Comparison of ENCODE assay signal across 8 cellular contexts in the genomic region with DNA sequence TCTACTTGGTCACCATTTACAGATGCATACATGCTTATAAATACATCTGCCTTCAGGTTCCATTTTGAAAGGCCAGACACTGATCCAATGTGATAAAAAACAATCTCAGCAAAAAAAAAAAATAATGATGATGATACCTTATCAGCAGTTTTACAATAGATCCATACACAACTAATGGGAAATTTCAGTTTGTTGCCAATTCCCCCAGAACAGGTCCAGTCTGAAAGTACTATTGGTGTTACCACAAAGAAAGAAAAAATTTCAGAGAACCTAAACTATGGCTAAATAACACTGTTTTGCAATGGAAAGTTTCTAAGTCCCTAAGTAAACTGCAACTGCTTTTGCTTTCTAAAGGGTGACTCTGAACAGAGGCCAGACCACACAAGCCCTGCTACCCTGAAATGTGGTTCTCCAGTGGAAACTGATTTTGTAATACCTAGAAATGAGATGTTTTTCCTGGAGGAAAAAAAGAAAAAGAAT. TPM values are rescaled to one million over a fixed set of nuclear protein-coding genes. Genes with fewer than 3 reads are reported as not detected.
DNase-seq lines count a peak whose midpoint lies in the region; ATAC-seq and TF ChIP-seq lines count a peak whose summit lies in the region.

No MANE protein-coding gene starts in this region.

- peaks cover 3% of the 10 kb centered on the region for H3K27me3 Mint-ChIP-seq in brain

- peaks cover 53% of the 10 kb centered on the region for H3K4me1 Mint-ChIP-seq in brain

- no peaks in the 10 kb centered on the region for H3K9me3 Mint-ChIP-seq in brain

- H3K4me3 ChIP-seq in skin epidermis: no peak overlapping the region

- no peak overlapping the region for H3K4me3 Mint-ChIP-seq in brain

- peak; percentile 46 for ATAC-seq in GM19328 (IDR thresholded peaks at IDR 0.05; ENCODE audit: unreplicated experiment)
- ATAC-seq in HG03469 (IDR thresholded peaks at IDR 0.05; ENCODE audit: unreplicated experiment): peak; percentile 33

- peak overlapping the region in 14 of 21 experiments; percentile 12 to 90 (median 62) for H3K27ac ChIP-seq in skin epidermis

- TF ChIP-seq CTCF in AG09319 (IDR thresholded peaks at IDR 0.05; ENCODE audit: low read depth, low read length): no peak
- no peak for TF ChIP-seq CTCF in brain (conservative IDR thresholded peaks at IDR 0.05)

- DNase-seq in AG09319 (ENCODE audit: extremely low read depth, low read depth): peak; percentile 73
- no peak for DNase-seq in NCI-H510A (lab: John Stamatoyannopoulos, UW)
- DNase-seq in SW480 (ENCODE audit: low spot score): no peak
- DNase-seq in stimulated activated CD4-positive, alpha-beta T cell treated with anti-CD3 and anti-CD28 coated beads, Interleukin-2, amount 100 ng/mL, for 48 hours: no peak

- H3K27ac Mint-ChIP-seq in brain: peak overlapping the region in 3 of 5 experiments; percentile 27 to 57 (median 28)

- peaks cover 49% of the 10 kb centered on the region for H3K36me3 Mint-ChIP-seq in brain

RNA-seq across cellular contexts. Expression of a gene that starts 54.1 kb away (rescaled TPM):
- 30.5 TPM for polyA plus RNA-seq in brain (ENCODE audit: insufficient read depth, low read depth, low replicate concordance)
